In genomic region chr22:43301866-43302265, GRCh38 we compare ENCODE assay signal across 14 cellular contexts. TPM values are rescaled to one million over a fixed set of nuclear protein-coding genes. Genes with fewer than 3 reads are reported as not detected.
DNase-seq lines count a peak whose midpoint lies in the region; ATAC-seq and TF ChIP-seq lines count a peak whose summit lies in the region.
"Had no signal": no experiment of that assay in that cellular context is flagged by ENCODE, and none has a peak within 500 bp of the region (broad histone marks: within the 10 kb centered on the region; RNA-seq: fewer than 3 reads in every experiment).

No MANE protein-coding gene starts in this region.

- DNase-seq in SJCRH30 (peak; percentile 93), esophagus muscularis mucosa (ENCODE audit: extremely low spot score) (no peak), nephron progenitor cell (no peak), testis (no peak), NCI-H526 treated with DMSO at 0.1 percent for 48 hours (lab: John Stamatoyannopoulos, UW) (no peak), endodermal cell (no peak), T-helper 17 cell (no peak), DMS79 treated with DMSO at 0.1 percent for 48 hours (lab: John Stamatoyannopoulos, UW) (no peak)
- DNase-seq: Caco-2; CD8-positive, alpha-beta memory T cell; GF-D8 had no signal

- H3K9ac ChIP-seq in endodermal cell (ENCODE audit: extremely low read depth, low read length, poor library complexity, severe bottlenecking), result no peak overlapping the region

- peaks cover 8% of the 10 kb centered on the region for H3K27me3 Mint-ChIP-seq in nephron progenitor cell (ENCODE audit: low read depth, poor library complexity)
- H3K27me3 Mint-ChIP-seq in endodermal cell (ENCODE audit: insufficient read depth), result peaks cover 7% of the 10 kb centered on the region
- peaks cover 52% of the 10 kb centered on the region for H3K27me3 Mint-ChIP-seq in T-helper 17 cell

- H3K4me1 ChIP-seq in SJCRH30, result peaks cover 42% of the 10 kb centered on the region
- peaks cover 44 to 100% (median 83%) of the 10 kb centered on the region in 4 donors for H3K4me1 ChIP-seq in esophagus muscularis mucosa
- H3K4me1 ChIP-seq in testis, result peaks cover 56% of the 10 kb centered on the region
- no peaks in the 10 kb centered on the region for H3K4me1 ChIP-seq in endodermal cell (ENCODE audit: control insufficient read depth, insufficient read depth, low read length)
- H3K4me1 ChIP-seq: Caco-2 had no signal

- no peaks in the 10 kb centered on the region for H3K36me3 ChIP-seq in SJCRH30
- no peaks in the 10 kb centered on the region for H3K36me3 ChIP-seq in esophagus muscularis mucosa
- no peaks in the 10 kb centered on the region for H3K36me3 ChIP-seq in testis (ENCODE audit: low read depth, missing control alignments)
- no peaks in the 10 kb centered on the region for H3K36me3 ChIP-seq in endodermal cell (ENCODE audit: control insufficient read depth, insufficient read depth, low read length)

- peaks cover 88% of the 10 kb centered on the region for H3K4me1 Mint-ChIP-seq in nephron progenitor cell
- no peaks in the 10 kb centered on the region for H3K4me1 Mint-ChIP-seq in endodermal cell
- peaks cover 13% of the 10 kb centered on the region for H3K4me1 Mint-ChIP-seq in T-helper 17 cell
- H3K4me1 Mint-ChIP-seq: CD8-positive, alpha-beta memory T cell; IgD-negative memory B cell had no signal

- whole genome bisulfite sequencing in esophagus muscularis mucosa, result 94% methylated on average over 9 of the region's 10 CpGs
- 74 to 97% methylated on average over 5 to 10 of the region's 10 CpGs for WGBS in testis, 2 donors
- 92 to 100% methylated on average over 7 to 10 of the region's 10 CpGs for WGBS in endodermal cell (ENCODE audit: insufficient coverage in 1 of 2, insufficient read length in 1 of 2), 2 experiments

- peak overlapping the region; percentile 98 for H3K27ac ChIP-seq in SJCRH30
- peak overlapping the region; percentile 53 to 89 (median 86) for H3K27ac ChIP-seq in esophagus muscularis mucosa (replicated peaks in 1 of 4)
- peak overlapping the region; percentile 25 to 70 for H3K27ac ChIP-seq in testis
- H3K27ac ChIP-seq in endodermal cell (ENCODE audit: low read depth, low read length), result no peak overlapping the region

- peak overlapping the region; percentile 86 for H3K27ac Mint-ChIP-seq in nephron progenitor cell
- H3K27ac Mint-ChIP-seq in endodermal cell, result no peak overlapping the region
- no peak overlapping the region for H3K27ac Mint-ChIP-seq in T-helper 17 cell
- H3K27ac Mint-ChIP-seq: IgD-negative memory B cell had no signal

- H3K9me3 Mint-ChIP-seq in nephron progenitor cell (peaks cover 4% of the 10 kb centered on the region), endodermal cell (no peaks in the 10 kb centered on the region)
- H3K9me3 Mint-ChIP-seq: IgD-negative memory B cell had no signal

- ATAC-seq in T-helper 17 cell, result no peak
- ATAC-seq: HCT116 had no signal

- no peak for TF ChIP-seq CTCF in esophagus muscularis mucosa (IDR thresholded peaks at IDR 0.05)
- no peak for TF ChIP-seq CTCF in nephron progenitor cell (IDR thresholded peaks at IDR 0.05)
- no peak for TF ChIP-seq CTCF in testis (IDR thresholded peaks at IDR 0.05)
- no peak for TF ChIP-seq CTCF in endodermal cell (conservative IDR thresholded peaks at IDR 0.05)

- H3K9me3 ChIP-seq in SJCRH30 (replicated peaks) (no peaks in the 10 kb centered on the region), esophagus muscularis mucosa (no peaks in the 10 kb centered on the region), testis (no peaks in the 10 kb centered on the region), endodermal cell (ENCODE audit: control insufficient read depth, low read length) (no peaks in the 10 kb centered on the region), T-helper 17 cell (ENCODE audit: control insufficient read depth, low read length, poor library complexity, severe bottlenecking) (no peaks in the 10 kb centered on the region)
- H3K9me3 ChIP-seq: Caco-2 had no signal

- H3K27me3 ChIP-seq in SJCRH30, result no peaks in the 10 kb centered on the region
- no peaks in the 10 kb centered on the region for H3K27me3 ChIP-seq in esophagus muscularis mucosa
- no peaks in the 10 kb centered on the region for H3K27me3 ChIP-seq in testis
- no peaks in the 10 kb centered on the region for H3K27me3 ChIP-seq in endodermal cell (ENCODE audit: control insufficient read depth, insufficient read depth, low read length, poor library complexity, severe bottlenecking)

- H3K4me3 Mint-ChIP-seq in nephron progenitor cell (no peak overlapping the region), endodermal cell (no peak overlapping the region), T-helper 17 cell (no peak overlapping the region)
- H3K4me3 Mint-ChIP-seq: CD8-positive, alpha-beta memory T cell; IgD-negative memory B cell had no signal

- intact Hi-C loops in esophagus muscularis mucosa (cut with DNase I) (no loop called here), testis (cut with DNase I; ENCODE audit: low total_unique reads) (no loop called here)

- H3K36me3 Mint-ChIP-seq in nephron progenitor cell (ENCODE audit: low read depth) (peaks cover 19% of the 10 kb centered on the region), endodermal cell (ENCODE audit: low read depth) (no peaks in the 10 kb centered on the region), T-helper 17 cell (ENCODE audit: low read depth) (peaks cover 2% of the 10 kb centered on the region)
- H3K36me3 Mint-ChIP-seq: CD8-positive, alpha-beta memory T cell had no signal

- TF ChIP-seq POLR2A in esophagus muscularis mucosa (IDR thresholded peaks at IDR 0.05; ENCODE audit: low read depth), result no peak
- no peak for TF ChIP-seq POLR2A in testis (IDR thresholded peaks at IDR 0.05)

- no peak for TF ChIP-seq EP300 in esophagus muscularis mucosa (IDR thresholded peaks at IDR 0.05)

- H3K4me3 ChIP-seq in SJCRH30, result peak overlapping the region; percentile 41
- no peak overlapping the region for H3K4me3 ChIP-seq in esophagus muscularis mucosa
- no peak overlapping the region for H3K4me3 ChIP-seq in testis
- H3K4me3 ChIP-seq in endodermal cell (ENCODE audit: low read length), result no peak overlapping the region

RNA-seq across cellular contexts. Expression of gene SCUBE1, which starts 41.3 kb away (rescaled TPM):
- total RNA-seq in SJCRH30 (2014; rRNA removed; shearing (Covaris generic)), result 11.0 and 13.7 TPM in 2 replicates
- 100 to 1,000 TPM in 1 of 4 donors, 10 to 100 TPM in 3; 33.3 to 109 (median 66.3) TPM for total RNA-seq in esophagus muscularis mucosa
- 10 to 100 TPM; 23.5 to 28.9 TPM for total RNA-seq in testis
- 11.0 TPM for polyA plus RNA-seq in testis (ENCODE audit: insufficient read depth, low read depth, low replicate concordance)
- under 1 TPM; 0.13 to 0.95 TPM for total RNA-seq in endodermal cell
- polyA plus RNA-seq in endodermal cell (2013, experiment 1 of 2), result 32.3 TPM
- polyA plus RNA-seq in endodermal cell (2013, experiment 2 of 2), result 25.2 TPM
- total RNA-seq in T-helper 17 cell, result not detected
- total RNA-seq: Caco-2 had no signal
- polyA plus RNA-seq: BJ; CD8-positive, alpha-beta memory T cell; IgD-negative memory B cell had no signal

Comparison
In these comparisons a context has a peak if more than half of its experiments do, and no peak if none do; other contexts are left out.
1. DNase-seq: peak in SJCRH30 (2 of 2); none in esophagus muscularis mucosa (single experiment), nephron progenitor cell (single experiment), testis (single experiment), NCI-H526 treated with DMSO at 0.1 percent for 48 hours (single experiment), endodermal cell (single experiment), T-helper 17 cell (0 of 3) and DMS79 treated with DMSO at 0.1 percent for 48 hours (single experiment).